26 cellular contexts compared by ENCODE assay signal in genomic region chr17:66355510-66355909, GRCh38.
"Had no signal": no experiment of that assay in that cellular context is flagged by ENCODE, and none has a peak within 500 bp of the region (broad histone marks: within the 10 kb centered on the region; RNA-seq: fewer than 3 reads in every experiment).

No MANE protein-coding gene starts in this region.

- H3K9ac ChIP-seq: parathyroid adenoma had no signal

- H3K27me3 ChIP-seq: breast epithelium, colonic mucosa, dorsolateral prefrontal cortex, heart right ventricle, neutrophil, tibial artery had no signal

- H3K27ac Mint-ChIP-seq: activated B cell treated with CpG ODN at 0.5 μM for 24 hours; activated CD8-positive, alpha-beta memory T cell treated with anti-CD3 and anti-CD28 coated beads, Interleukin-2, amount 10 ng/mL, durations not matched to agents 7 days and 5 days; activated CD8-positive, alpha-beta T cell treated with anti-CD3 and anti-CD28 coated beads for 36 hours; memory B cell; nephron; stimulated activated naive CD8-positive, alpha-beta T cell treated with anti-CD3 and anti-CD28 coated beads, Interleukin-15, amount 100 ng/mL, for 72 hours had no signal

- H2AFZ ChIP-seq: parathyroid adenoma had no signal

- H3K36me3 Mint-ChIP-seq: memory B cell had no signal

- H3K27ac ChIP-seq: breast epithelium, colonic mucosa, dorsolateral prefrontal cortex, esophagus squamous epithelium, heart right ventricle, neutrophil, parathyroid adenoma, skin epidermis, tibial artery had no signal

- ATAC-seq: activated CD8-positive, alpha-beta memory T cell treated with anti-CD3 and anti-CD28 coated beads, Interleukin-2, amount 10 ng/mL, durations not matched to agents 7 days and 5 days; activated CD8-positive, alpha-beta T cell treated with anti-CD3 and anti-CD28 coated beads for 36 hours; effector memory CD8-positive, alpha-beta T cell; heart right ventricle; left colon; right cardiac atrium; stimulated activated naive CD8-positive, alpha-beta T cell treated with anti-CD3 and anti-CD28 coated beads, Interleukin-15, amount 100 ng/mL, for 72 hours had no signal

- H3K79me2 ChIP-seq: parathyroid adenoma had no signal

- DNase-seq: activated B cell treated with CpG ODN at 0.5 μM for 24 hours; activated CD4-positive, alpha-beta T cell treated with anti-CD3 and anti-CD28 coated beads for 48 hours; activated CD8-positive, alpha-beta memory T cell treated with anti-CD3 and anti-CD28 coated beads, Interleukin-2, amount 10 ng/mL, durations not matched to agents 7 days and 5 days; activated CD8-positive, alpha-beta T cell treated with anti-CD3 and anti-CD28 coated beads for 36 hours; activated gamma-delta T cell; activated naive CD4-positive, alpha-beta T cell treated with anti-CD3 and anti-CD28 coated beads, Interleukin-2, amount 50 U/mL, for 16 hours; activated T-cell treated with anti-CD3 and anti-CD28 coated beads for 4 hours; aorta; colonic mucosa; dorsolateral prefrontal cortex; effector memory CD8-positive, alpha-beta T cell; esophagus squamous epithelium; heart right ventricle; left colon; right cardiac atrium; stimulated activated CD4-positive, alpha-beta T cell treated with anti-CD3 and anti-CD28 coated beads, Interleukin-1b, Interleukin-23, amount 100 ng/mL, for 48 hours; stimulated activated naive CD8-positive, alpha-beta T cell treated with anti-CD3 and anti-CD28 coated beads, Interleukin-15, amount 100 ng/mL, for 72 hours; T1000; tibial artery had no signal

- H3K9me3 ChIP-seq: breast epithelium, colonic mucosa, esophagus squamous epithelium, heart right ventricle, neutrophil, tibial artery had no signal

- H3K36me3 ChIP-seq: breast epithelium, colonic mucosa, esophagus squamous epithelium, heart right ventricle, neutrophil, tibial artery had no signal

- H3K4me1 Mint-ChIP-seq: activated B cell treated with CpG ODN at 0.5 μM for 24 hours; central memory CD8-positive, alpha-beta T cell; memory B cell; nephron had no signal

- H3K4me3 Mint-ChIP-seq: activated B cell treated with CpG ODN at 0.5 μM for 24 hours; activated CD8-positive, alpha-beta memory T cell treated with anti-CD3 and anti-CD28 coated beads, Interleukin-2, amount 10 ng/mL, durations not matched to agents 7 days and 5 days; activated CD8-positive, alpha-beta T cell treated with anti-CD3 and anti-CD28 coated beads for 36 hours; central memory CD8-positive, alpha-beta T cell; effector memory CD8-positive, alpha-beta T cell; memory B cell; nephron; stimulated activated naive CD8-positive, alpha-beta T cell treated with anti-CD3 and anti-CD28 coated beads, Interleukin-15, amount 100 ng/mL, for 72 hours had no signal

- H3K9me3 Mint-ChIP-seq: activated B cell treated with CpG ODN at 0.5 μM for 24 hours; activated CD8-positive, alpha-beta T cell treated with anti-CD3 and anti-CD28 coated beads for 36 hours; central memory CD8-positive, alpha-beta T cell; effector memory CD8-positive, alpha-beta T cell; memory B cell; nephron; stimulated activated naive CD8-positive, alpha-beta T cell treated with anti-CD3 and anti-CD28 coated beads, Interleukin-15, amount 100 ng/mL, for 72 hours had no signal

- H3K4me1 ChIP-seq: breast epithelium, tibial artery had no signal

- H3K27me3 Mint-ChIP-seq: activated B cell treated with CpG ODN at 0.5 μM for 24 hours; activated CD8-positive, alpha-beta memory T cell treated with anti-CD3 and anti-CD28 coated beads, Interleukin-2, amount 10 ng/mL, durations not matched to agents 7 days and 5 days; activated CD8-positive, alpha-beta T cell treated with anti-CD3 and anti-CD28 coated beads for 36 hours; central memory CD8-positive, alpha-beta T cell; effector memory CD8-positive, alpha-beta T cell; stimulated activated naive CD8-positive, alpha-beta T cell treated with anti-CD3 and anti-CD28 coated beads, Interleukin-15, amount 100 ng/mL, for 72 hours had no signal

- H3K4me3 ChIP-seq: breast epithelium, colonic mucosa, dorsolateral prefrontal cortex, esophagus squamous epithelium, heart right ventricle, skin epidermis, tibial artery had no signal
